8 cellular contexts compared by ENCODE assay signal in the genomic region with DNA sequence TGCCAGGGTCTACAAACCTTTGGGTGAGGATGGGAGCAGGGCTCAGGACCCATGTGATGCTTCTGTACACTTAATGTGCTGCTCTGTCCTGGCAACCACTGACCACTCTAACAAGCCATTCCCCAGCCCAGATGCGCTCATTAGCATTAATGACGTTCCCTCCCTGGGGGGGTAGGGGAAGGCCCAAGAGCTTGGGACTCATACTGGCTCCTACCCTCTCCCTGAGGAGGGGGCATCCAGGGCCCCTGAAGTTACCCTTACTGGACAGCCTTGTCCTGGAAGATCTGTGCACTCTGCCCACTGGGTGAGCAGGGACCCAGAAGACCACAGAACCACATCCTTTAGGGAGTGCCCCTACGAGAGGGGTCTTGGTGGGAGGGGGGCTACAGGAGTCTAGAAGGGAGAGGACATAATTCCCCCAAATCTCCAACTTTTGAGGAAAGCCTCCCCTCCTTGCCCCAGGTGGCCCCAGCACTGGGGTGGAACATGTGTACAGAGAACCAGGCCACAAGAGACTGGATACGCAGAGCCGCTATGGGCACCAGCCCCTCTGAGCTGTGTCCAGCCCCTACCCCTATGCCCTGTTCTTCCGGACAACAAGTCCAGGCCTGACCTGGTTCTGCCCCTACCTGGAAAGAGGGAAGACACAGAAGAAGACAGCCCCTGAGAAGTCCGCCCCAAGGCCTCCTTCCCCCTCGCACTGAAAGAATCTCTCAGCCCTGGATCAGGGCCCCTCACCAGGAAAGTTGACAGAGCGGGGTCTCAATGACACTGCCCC. TPM values are rescaled to one million over a fixed set of nuclear protein-coding genes. Genes with fewer than 3 reads are reported as not detected.
A peak's percentile ranks its signal among the peaks of the same experiment; 100 is the strongest.
DNase-seq lines count a peak whose midpoint lies in the region; ATAC-seq, FAIRE-seq and TF ChIP-seq lines count a peak whose summit lies in the region.
"Had no signal": no experiment of that assay in that cellular context is flagged by ENCODE, and none has a peak within 500 bp of the region (broad histone marks: within the 10 kb centered on the region; RNA-seq: fewer than 3 reads in every experiment).

No MANE protein-coding gene starts in this region.

- no peak for ATAC-seq in activated naive CD8-positive, alpha-beta T cell treated with anti-CD3 and anti-CD28 coated beads, Interleukin-2, amount 50 U/mL, for 24 hours
- ATAC-seq in stimulated activated naive B cell treated with anti-CD40 and anti-IgM and Interleukin-4, amounts not matched to agents 10 μg/mL and 1 μg/mL and 100 μg/mL, for 72 hours (replicated peaks): no peak
- no peak for ATAC-seq in HG02642 (IDR thresholded peaks at IDR 0.05; ENCODE audit: poor library complexity, unreplicated experiment)

- no peaks in the 10 kb centered on the region for H3K9me1 ChIP-seq in keratinocyte (ENCODE audit: control insufficient read depth, extremely low read depth, insufficient read depth, low read length)

- H3K4me1 ChIP-seq in HEK293 (ENCODE audit: control insufficient read depth, insufficient read depth, low read length): peaks cover 12% of the 10 kb centered on the region
- peaks cover 43% of the 10 kb centered on the region for H3K4me1 ChIP-seq in keratinocyte (ENCODE audit: control insufficient read depth, extremely low read depth, insufficient read depth, low read length)

- no peaks in the 10 kb centered on the region for H4K20me1 ChIP-seq in keratinocyte (ENCODE audit: control insufficient read depth, extremely low read depth, insufficient read depth, low read length)

- dilution Hi-C loops in keratinocyte (cut with MboI; ENCODE audit: extremely low pct_ligation_motif_present, low sequenced_read_pairs): no loop called here

- no peaks in the 10 kb centered on the region for H3K36me3 Mint-ChIP-seq in activated naive CD8-positive, alpha-beta T cell treated with anti-CD3 and anti-CD28 coated beads, Interleukin-2, amount 50 U/mL, for 24 hours (ENCODE audit: low read depth)
- peaks cover 0 to 6% of the 10 kb centered on the region in 2 donors for H3K36me3 Mint-ChIP-seq in stimulated activated naive B cell treated with anti-CD40 and anti-IgM and Interleukin-4, amounts not matched to agents 10 μg/mL and 1 μg/mL and 100 μg/mL, for 72 hours

- H3K27ac Mint-ChIP-seq in activated naive CD8-positive, alpha-beta T cell treated with anti-CD3 and anti-CD28 coated beads, Interleukin-2, amount 50 U/mL, for 24 hours: no peak overlapping the region
- no peak overlapping the region for H3K27ac Mint-ChIP-seq in stimulated activated naive B cell treated with anti-CD40 and anti-IgM and Interleukin-4, amounts not matched to agents 10 μg/mL and 1 μg/mL and 100 μg/mL, for 72 hours

- peak overlapping the region; percentile 58 for H3K4me3 Mint-ChIP-seq in activated naive CD8-positive, alpha-beta T cell treated with anti-CD3 and anti-CD28 coated beads, Interleukin-2, amount 50 U/mL, for 24 hours
- H3K4me3 Mint-ChIP-seq in stimulated activated naive B cell treated with anti-CD40 and anti-IgM and Interleukin-4, amounts not matched to agents 10 μg/mL and 1 μg/mL and 100 μg/mL, for 72 hours: peak overlapping the region; percentile 50 to 51

- no peak for FAIRE-seq in keratinocyte (lab: Jason Lieb, UNC)

- H3K27me3 ChIP-seq in keratinocyte (ENCODE audit: control insufficient read depth, extremely low read depth, insufficient read depth, low read length): no peaks in the 10 kb centered on the region

- peaks cover 11% of the 10 kb centered on the region for H3K4me1 Mint-ChIP-seq in activated naive CD8-positive, alpha-beta T cell treated with anti-CD3 and anti-CD28 coated beads, Interleukin-2, amount 50 U/mL, for 24 hours
- peaks cover 31 to 41% of the 10 kb centered on the region in 2 donors for H3K4me1 Mint-ChIP-seq in stimulated activated naive B cell treated with anti-CD40 and anti-IgM and Interleukin-4, amounts not matched to agents 10 μg/mL and 1 μg/mL and 100 μg/mL, for 72 hours

- peaks cover 14% of the 10 kb centered on the region for H3K27me3 Mint-ChIP-seq in activated naive CD8-positive, alpha-beta T cell treated with anti-CD3 and anti-CD28 coated beads, Interleukin-2, amount 50 U/mL, for 24 hours
- H3K27me3 Mint-ChIP-seq in stimulated activated naive B cell treated with anti-CD40 and anti-IgM and Interleukin-4, amounts not matched to agents 10 μg/mL and 1 μg/mL and 100 μg/mL, for 72 hours: peaks cover 44 to 56% of the 10 kb centered on the region in 2 donors

- H3K36me3 ChIP-seq in HEK293 (ENCODE audit: control insufficient read depth in 2 of 2, insufficient read depth in 1 of 2, low read length in 2 of 2): peaks cover 0 to 4% of the 10 kb centered on the region in 2 experiments; a peak in 1 of 3 replicates
- H3K36me3 ChIP-seq in keratinocyte (ENCODE audit: control insufficient read depth in 2 of 2, extremely low read depth in 1 of 2, insufficient read depth in 2 of 2, low read length in 2 of 2): peaks cover 2 to 7% of the 10 kb centered on the region in 2 experiments

- H3K4me3 ChIP-seq in HEK293 (ENCODE audit: low read depth, low read length) (peak overlapping the region; percentile 73), keratinocyte (ENCODE audit: control insufficient read depth in 2 of 3, extremely low read depth in 1 of 3, insufficient read depth in 2 of 3, low read depth in 1 of 3, low read length in 3 of 3) (peak overlapping the region; percentile 60 to 86 (median 85))

- no peak for DNase-seq in activated naive CD8-positive, alpha-beta T cell treated with anti-CD3 and anti-CD28 coated beads, Interleukin-2, amount 50 U/mL, for 24 hours
- no peak for DNase-seq in keratinocyte (ENCODE audit: low read depth, low spot score)
- no peak for DNase-seq in stimulated activated naive B cell treated with anti-CD40 and anti-IgM and Interleukin-4, amounts not matched to agents 10 μg/mL and 1 μg/mL and 100 μg/mL, for 72 hours
- no peak for DNase-seq in GM20000 (ENCODE audit: low spot score)
- no peak for DNase-seq in inferior parietal cortex (ENCODE audit: extremely low spot score)
- DNase-seq: NCI-H1436 treated with DMSO at 0.1 percent for 48 hours had no signal

- peak overlapping the region; percentile 56 for H2AFZ ChIP-seq in keratinocyte (ENCODE audit: control insufficient read depth, low read length)

- H3K9me3 ChIP-seq in HEK293 (ENCODE audit: control insufficient read depth, insufficient read depth, low read depth, low read length): no peaks in the 10 kb centered on the region
- H3K9me3 ChIP-seq in keratinocyte (ENCODE audit: control insufficient read depth, low read depth, low read length): no peaks in the 10 kb centered on the region

- H3K79me2 ChIP-seq in keratinocyte (ENCODE audit: control insufficient read depth, insufficient read depth, low read length): peaks cover 41% of the 10 kb centered on the region

- CTCF ChIA-PET in HEK293 (lab: Yijun Ruan, JAX): interaction anchor here (0.6 to 1.1 kb wide), 3 partner anchors 9 to 242 kb away, joined by 3 to 4 read pairs (median 3); partner anchors contain the start of gene ARMC12

- POLR2A ChIA-PET in HEK293 (lab: Yijun Ruan, JAX): interaction anchor here (0.6 to 4.3 kb wide), 7 partner anchors 8 to 175 kb away, joined by 3 to 40 read pairs (median 6); partner anchors contain the start of gene RPL10A

- peak overlapping the region; percentile 94 for H3K4me2 ChIP-seq in keratinocyte (ENCODE audit: control insufficient read depth, extremely low read depth, insufficient read depth, low read depth, low read length)

- peak overlapping the region; percentile 87 for H3K9ac ChIP-seq in keratinocyte (ENCODE audit: control insufficient read depth, extremely low read depth, insufficient read depth, low read length)

- H3K27ac ChIP-seq in HEK293 (ENCODE audit: extremely low read depth, low read depth, low read length): no peak overlapping the region; the same call in 1 of the 2 replicates
- H3K27ac ChIP-seq in keratinocyte (ENCODE audit: control insufficient read depth, insufficient read depth, low read length): peak overlapping the region; percentile 63

- no peaks in the 10 kb centered on the region for H3K9me3 Mint-ChIP-seq in activated naive CD8-positive, alpha-beta T cell treated with anti-CD3 and anti-CD28 coated beads, Interleukin-2, amount 50 U/mL, for 24 hours
- no peaks in the 10 kb centered on the region for H3K9me3 Mint-ChIP-seq in stimulated activated naive B cell treated with anti-CD40 and anti-IgM and Interleukin-4, amounts not matched to agents 10 μg/mL and 1 μg/mL and 100 μg/mL, for 72 hours

- TF ChIP-seq CTCF in HEK293 (tag by site-specific recombination; IDR thresholded peaks at IDR 0.05): no peak
- TF ChIP-seq CTCF in keratinocyte (optimal IDR thresholded peaks at IDR 0.05 in 1 of 3, IDR thresholded peaks at IDR 0.05 in 1 of 3, conservative IDR thresholded peaks at IDR 0.05 in 1 of 3; ENCODE audit: extremely low read depth in 1 of 3, insufficient read depth in 2 of 3, low read length in 3 of 3): no peak
- TF ChIP-seq CTCF in GM20000 (IDR thresholded peaks at IDR 0.05; ENCODE audit: extremely low read depth, missing control alignments): no peak

RNA-seq across cellular contexts. Expression of gene TEAD3, which starts 1.4 kb away (rescaled TPM):
- polyA plus RNA-seq in keratinocyte: 5.7 to 11.1 TPM (median 8.0 TPM) in 3 replicates
- 8.6 TPM for polyA plus RNA-seq in keratinocyte (2011; ENCODE audit: low read depth)
- polyA plus RNA-seq in keratinocyte (2011; cell fraction: cytosol; rRNA removed): 5.9 and 9.0 TPM in 2 replicates
- 22.9 and 27.8 TPM in 2 replicates for polyA plus RNA-seq in keratinocyte (2011; cell fraction: nucleus; rRNA removed)
- polyA plus RNA-seq in keratinocyte (2012; ENCODE audit: low replicate concordance): 13.8 and 24.1 TPM in 2 replicates
- 6.5 to 20.0 TPM (median 6.7 TPM) in 3 replicates for polyA minus RNA-seq in keratinocyte
- polyA minus RNA-seq in keratinocyte (2011; cell fraction: cytosol; rRNA and poly(A)+ RNA removed): 7.1 TPM
- polyA minus RNA-seq in keratinocyte (2011; cell fraction: nucleus; rRNA and poly(A)+ RNA removed): 7.8 and 9.7 TPM in 2 replicates

RNA-seq across cellular contexts. Expression of gene TULP1, which starts 17.2 kb away (rescaled TPM):
- polyA plus RNA-seq in keratinocyte: not detected in 3 replicates
- not detected for polyA plus RNA-seq in keratinocyte (2011; ENCODE audit: low read depth)
- not detected in 2 replicates for polyA plus RNA-seq in keratinocyte (2011; cell fraction: cytosol; rRNA removed)
- not detected in 2 replicates for polyA plus RNA-seq in keratinocyte (2011; cell fraction: nucleus; rRNA removed)
- polyA plus RNA-seq in keratinocyte (2012; ENCODE audit: low replicate concordance): not detected in 2 replicates
- polyA minus RNA-seq in keratinocyte: not detected in 3 replicates
- not detected for polyA minus RNA-seq in keratinocyte (2011; cell fraction: cytosol; rRNA and poly(A)+ RNA removed)
- not detected in 2 replicates for polyA minus RNA-seq in keratinocyte (2011; cell fraction: nucleus; rRNA and poly(A)+ RNA removed)

RNA-seq across cellular contexts. Expression of gene RPL10A, which starts 27.2 kb away (rescaled TPM):
- polyA plus RNA-seq in keratinocyte: 2,190 to 2,462 TPM (median 2,432 TPM) in 3 replicates
- 4,340 TPM for polyA plus RNA-seq in keratinocyte (2011; ENCODE audit: low read depth)
- 2,714 and 3,001 TPM in 2 replicates for polyA plus RNA-seq in keratinocyte (2011; cell fraction: cytosol; rRNA removed)
- polyA plus RNA-seq in keratinocyte (2011; cell fraction: nucleus; rRNA removed): 862 and 883 TPM in 2 replicates
- polyA plus RNA-seq in keratinocyte (2012; ENCODE audit: low replicate concordance): 1,886 and 2,313 TPM in 2 replicates
- 1,034 to 1,300 TPM (median 1,230 TPM) in 3 replicates for polyA minus RNA-seq in keratinocyte
- 1,043 TPM for polyA minus RNA-seq in keratinocyte (2011; cell fraction: cytosol; rRNA and poly(A)+ RNA removed)
- 233 and 247 TPM in 2 replicates for polyA minus RNA-seq in keratinocyte (2011; cell fraction: nucleus; rRNA and poly(A)+ RNA removed)

RNA-seq across cellular contexts. Expression of gene FANCE, which starts 43.3 kb away (rescaled TPM):
- 4.2 to 6.4 TPM (median 5.8 TPM) in 3 replicates for polyA plus RNA-seq in keratinocyte
- 3.4 TPM for polyA plus RNA-seq in keratinocyte (2011; ENCODE audit: low read depth)
- polyA plus RNA-seq in keratinocyte (2011; cell fraction: cytosol; rRNA removed): 2.8 and 2.9 TPM in 2 replicates
- 3.0 and 3.4 TPM in 2 replicates for polyA plus RNA-seq in keratinocyte (2011; cell fraction: nucleus; rRNA removed)
- polyA plus RNA-seq in keratinocyte (2012; ENCODE audit: low replicate concordance): 3.6 and 12.0 TPM in 2 replicates
- polyA minus RNA-seq in keratinocyte: 3.6 to 6.3 TPM (median 4.8 TPM) in 3 replicates
- 3.3 TPM for polyA minus RNA-seq in keratinocyte (2011; cell fraction: cytosol; rRNA and poly(A)+ RNA removed)
- 1.3 and 2.1 TPM in 2 replicates for polyA minus RNA-seq in keratinocyte (2011; cell fraction: nucleus; rRNA and poly(A)+ RNA removed)
